In the genomic region with DNA sequence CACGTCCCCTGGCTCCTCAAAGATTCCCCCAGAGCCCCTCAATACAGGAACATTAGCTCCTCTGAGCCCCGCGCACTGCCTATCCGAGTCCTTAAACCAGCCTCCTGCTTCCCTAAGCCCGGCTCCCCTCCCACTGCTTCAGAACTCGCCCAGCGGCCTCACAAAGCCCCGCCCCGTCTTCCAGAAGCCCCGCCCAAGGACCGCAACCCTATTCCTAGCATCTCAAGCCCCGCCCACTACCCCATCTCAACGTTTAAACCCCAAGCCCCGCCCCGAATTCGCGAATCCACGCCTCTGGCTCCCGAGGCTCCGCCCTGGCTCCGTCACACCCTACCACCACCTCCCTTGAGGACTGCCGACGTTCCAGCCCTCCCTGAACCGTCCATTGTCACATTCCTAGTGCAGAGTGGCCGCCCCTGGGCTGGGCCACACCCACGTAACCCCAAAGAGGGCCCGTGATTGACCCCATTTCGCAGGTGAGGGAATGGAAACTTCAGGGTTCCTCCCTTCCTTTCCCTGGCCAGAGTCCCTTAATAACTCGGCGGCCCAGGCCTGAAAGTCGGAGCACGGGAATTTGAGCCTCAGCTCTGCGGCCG, we compare ENCODE assay signal across 8 cellular contexts. TPM values are rescaled to one million over a fixed set of nuclear protein-coding genes. Genes with fewer than 3 reads are reported as not detected.
DNase-seq lines count a peak whose midpoint lies in the region; ATAC-seq and TF ChIP-seq lines count a peak whose summit lies in the region.

No MANE protein-coding gene starts in this region.

- H3K27me3 ChIP-seq in left ventricle myocardium inferior (ENCODE audit: low read depth): no peaks in the 10 kb centered on the region

- H3K36me3 ChIP-seq in left ventricle myocardium inferior (no peaks in the 10 kb centered on the region), urinary bladder (ENCODE audit: insufficient read depth) (no peaks in the 10 kb centered on the region)

- peak overlapping the region; percentile 93 for H3K27ac Mint-ChIP-seq in T-helper 1 cell treated with Interleukin-12 subunit alpha and Interleukin-12 subunit beta and Interleukin-4 antibody, amounts not matched to agents 30 μg/mL and 1 μg/mL, for 36 hours
- peak overlapping the region; percentile 99 for H3K27ac Mint-ChIP-seq in progenitor cell of endocrine pancreas

- intact Hi-C loops in left ventricle myocardium inferior (cut with micrococcal nuclease): loop anchor here (10.0 kb wide), 1 partner anchor 67 kb away; no protein-coding TSS in a partner anchor

- H3K36me3 Mint-ChIP-seq in T-helper 1 cell treated with Interleukin-12 subunit alpha and Interleukin-12 subunit beta and Interleukin-4 antibody, amounts not matched to agents 30 μg/mL and 1 μg/mL, for 36 hours (ENCODE audit: low read depth): peaks cover 1% of the 10 kb centered on the region
- no peaks in the 10 kb centered on the region for H3K36me3 Mint-ChIP-seq in progenitor cell of endocrine pancreas (ENCODE audit: insufficient read depth)

- H3K27ac ChIP-seq in left ventricle myocardium inferior (replicated peaks): peak overlapping the region; percentile 97
- H3K27ac ChIP-seq in urinary bladder (ENCODE audit: low read depth): peak overlapping the region; percentile 75

- H3K4me3 ChIP-seq in left ventricle myocardium inferior (peak overlapping the region; percentile 90), urinary bladder (ENCODE audit: low read depth, low read length) (peak overlapping the region; percentile 85)

- H3K9me3 ChIP-seq in left ventricle myocardium inferior (replicated peaks): no peaks in the 10 kb centered on the region

- H3K4me1 Mint-ChIP-seq in T-helper 1 cell treated with Interleukin-12 subunit alpha and Interleukin-12 subunit beta and Interleukin-4 antibody, amounts not matched to agents 30 μg/mL and 1 μg/mL, for 36 hours (ENCODE audit: low read depth): peaks cover 36% of the 10 kb centered on the region
- peaks cover 33% of the 10 kb centered on the region for H3K4me1 Mint-ChIP-seq in progenitor cell of endocrine pancreas (ENCODE audit: low read depth)

- ATAC-seq in HG02870 (IDR thresholded peaks at IDR 0.05; ENCODE audit: unreplicated experiment): peak; percentile 55

- peak overlapping the region; percentile 93 for H3K4me3 Mint-ChIP-seq in T-helper 1 cell treated with Interleukin-12 subunit alpha and Interleukin-12 subunit beta and Interleukin-4 antibody, amounts not matched to agents 30 μg/mL and 1 μg/mL, for 36 hours
- peak overlapping the region; percentile 95 for H3K4me3 Mint-ChIP-seq in progenitor cell of endocrine pancreas (ENCODE audit: low read depth)

- H3K4me1 ChIP-seq in left ventricle myocardium inferior (peaks cover 51% of the 10 kb centered on the region), urinary bladder (ENCODE audit: insufficient read depth) (no peaks in the 10 kb centered on the region)

- DNase-seq in GM13976 (ENCODE audit: low spot score) (peak; percentile 97), NCI-H146 (lab: John Stamatoyannopoulos, UW) (peak; percentile 98), amygdala (lab: John Stamatoyannopoulos, UW) (peak; percentile 75 to 99 (median 94)), left ventricle myocardium inferior (peak; percentile 100), progenitor cell of endocrine pancreas (ENCODE audit: low spot score, unreplicated experiment) (peak; percentile 99)

- 2% methylated on average over 34 of the region's 34 CpGs for WGBS in urinary bladder

- TF ChIP-seq CTCF in GM13976 (IDR thresholded peaks at IDR 0.05; ENCODE audit: borderline replicate concordance, control extremely low read depth, extremely low read depth, insufficient read depth, missing control alignments) (no peak), left ventricle myocardium inferior (IDR thresholded peaks at IDR 0.05; ENCODE audit: borderline replicate concordance) (no peak), progenitor cell of endocrine pancreas (IDR thresholded peaks at IDR 0.05; ENCODE audit: unreplicated experiment) (no peak)

- in situ Hi-C loops in GM13976 (cut with MboI; ENCODE audit: low sequenced_read_pairs, unreplicated experiment): no loop called here

- H3K27me3 Mint-ChIP-seq in T-helper 1 cell treated with Interleukin-12 subunit alpha and Interleukin-12 subunit beta and Interleukin-4 antibody, amounts not matched to agents 30 μg/mL and 1 μg/mL, for 36 hours (ENCODE audit: low read depth): peaks cover 8% of the 10 kb centered on the region
- H3K27me3 Mint-ChIP-seq in progenitor cell of endocrine pancreas: no peaks in the 10 kb centered on the region

- no peaks in the 10 kb centered on the region for H3K9me3 Mint-ChIP-seq in T-helper 1 cell treated with Interleukin-12 subunit alpha and Interleukin-12 subunit beta and Interleukin-4 antibody, amounts not matched to agents 30 μg/mL and 1 μg/mL, for 36 hours
- no peaks in the 10 kb centered on the region for H3K9me3 Mint-ChIP-seq in progenitor cell of endocrine pancreas (ENCODE audit: low read depth)

RNA-seq across cellular contexts. Expression of gene CORO1C, which starts 0.6 kb away (rescaled TPM):
- total RNA-seq in left ventricle myocardium inferior: 59.6 TPM
- 68.3 and 85.5 TPM in 2 replicates for total RNA-seq in progenitor cell of endocrine pancreas
- 213 TPM for total RNA-seq in urinary bladder
- 149 TPM for polyA plus RNA-seq in urinary bladder

Comparison
In these comparisons a context has a peak if more than half of its experiments do, and no peak if none do; other contexts are left out.
1. Peak in every context shown above with its lines: DNase-seq, ATAC-seq, H3K4me3 ChIP-seq and H3K27ac ChIP-seq.